In the genomic region with DNA sequence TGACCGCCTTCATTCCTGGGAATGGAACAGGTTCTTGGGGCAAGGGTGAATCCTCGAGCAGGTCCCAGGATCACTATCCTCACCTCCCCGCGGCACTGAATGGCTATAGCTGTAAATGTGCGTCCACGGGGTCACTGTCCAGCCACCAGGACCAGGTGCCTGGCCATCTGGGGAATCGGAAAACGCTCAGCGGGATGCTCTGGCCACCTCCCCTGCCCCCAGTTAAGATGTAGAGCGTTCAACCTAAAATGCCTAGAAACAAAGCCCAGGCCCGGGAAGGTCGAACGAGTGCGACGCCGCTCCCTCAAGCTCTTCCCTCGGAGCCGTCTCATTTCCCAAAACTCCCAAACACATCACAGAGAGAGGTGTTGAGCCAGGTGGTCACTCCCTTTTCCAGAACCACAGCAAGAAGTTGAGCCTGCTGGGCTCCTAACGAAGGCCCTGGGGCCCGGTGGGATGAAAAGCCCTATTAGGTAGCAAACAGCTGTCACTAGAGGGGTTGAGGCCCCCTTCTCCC, we compare ENCODE assay signal across 8 cellular contexts. TPM values are rescaled to one million over a fixed set of nuclear protein-coding genes. Genes with fewer than 3 reads are reported as not detected.
DNase-seq lines count a peak whose midpoint lies in the region; ATAC-seq and TF ChIP-seq lines count a peak whose summit lies in the region.

No MANE protein-coding gene starts in this region.

- H3K36me3 ChIP-seq in adipocyte (ENCODE audit: control insufficient read depth, insufficient read depth, low read length, severe bottlenecking) = peaks cover 9% of the 10 kb centered on the region
- peaks cover 0 to 23% (median 15%) of the 10 kb centered on the region in 6 donors for H3K36me3 ChIP-seq in spleen

- H3K9me3 ChIP-seq in adipocyte (ENCODE audit: control insufficient read depth, low read length) (no peaks in the 10 kb centered on the region), spleen (peaks cover 0 to 8% (median 6%) of the 10 kb centered on the region in 8 donors)

- peaks cover 57% of the 10 kb centered on the region for H3K4me1 Mint-ChIP-seq in HFFc6 (ENCODE audit: low read depth)

- ATAC-seq in HG03095 (IDR thresholded peaks at IDR 0.05; ENCODE audit: unreplicated experiment) = no peak

- TF ChIP-seq POLR2A in spleen (IDR thresholded peaks at IDR 0.05) = no peak

- peak overlapping the region; percentile 94 for H3K9ac ChIP-seq in adipocyte (ENCODE audit: low read length)

- peaks cover 6% of the 10 kb centered on the region for H3K27me3 Mint-ChIP-seq in HFFc6 (ENCODE audit: insufficient read depth)

- intact Hi-C loops in spleen (cut with DNase I; ENCODE audit: low total_unique reads) = no loop called here

- 5 to 15% (median 7%) methylated on average over 15 to 20 of the region's 20 CpGs for WGBS in spleen, 5 donors

- DNase-seq in HFFc6 = no peak
- no peak for DNase-seq in adipocyte (ENCODE audit: low read depth)
- peak; percentile 83 for DNase-seq in spleen
- no peak for DNase-seq in GM19240 (ENCODE audit: insufficient read length, low spot score)
- no peak for DNase-seq in NCI-H446 (lab: John Stamatoyannopoulos, UW)
- no peak for DNase-seq in stimulated activated CD4-positive, alpha-beta T cell treated with anti-CD3 and anti-CD28 coated beads, Interleukin-1b, Interleukin-23, amount 100 ng/mL, for 48 hours

- H3K4me3 Mint-ChIP-seq in HFFc6 = peak overlapping the region; percentile 97

- peak overlapping the region; percentile 94 to 98 (median 97) for H3K27ac ChIP-seq in spleen

- peak overlapping the region; percentile 90 for H3K27ac Mint-ChIP-seq in HFFc6

- H3K9me3 Mint-ChIP-seq in HFFc6 = 0 out of 2 replicates have a peak, but pooled peaks cover 4% of the 10 kb centered on the region

- H3K4me1 ChIP-seq in adipocyte (ENCODE audit: control insufficient read depth, insufficient read depth, low read length) (peaks cover 29% of the 10 kb centered on the region), spleen (peaks cover 28 to 83% (median 55%) of the 10 kb centered on the region in 6 donors)

- H3K27me3 ChIP-seq in adipocyte (replicated peaks; ENCODE audit: control insufficient read depth, insufficient read depth, low read length) (no peaks in the 10 kb centered on the region), spleen (replicated peaks in 1 of 7) (no peaks in the 10 kb centered on the region)

- H3K36me3 Mint-ChIP-seq in HFFc6 (ENCODE audit: low read depth) = peaks cover 18% of the 10 kb centered on the region

- H3K4me3 ChIP-seq in adipocyte (ENCODE audit: low read length) = peak overlapping the region; percentile 90
- H3K4me3 ChIP-seq in iPS-11a (ENCODE audit: low read depth, low read length) = peak overlapping the region; percentile 93
- H3K4me3 ChIP-seq in spleen = peak overlapping the region; percentile 89 to 100 (median 96)

- no peak for TF ChIP-seq CTCF in HFFc6 (IDR thresholded peaks at IDR 0.05)
- no peak for TF ChIP-seq CTCF in spleen (IDR thresholded peaks at IDR 0.05 in 8 of 11, conservative IDR thresholded peaks at IDR 0.05 in 3 of 11)

RNA-seq across cellular contexts. Expression of gene CAPN10, which starts 0.8 kb away (rescaled TPM):
- 10 to 100 TPM; 13.9 to 20.5 (median 15.0) TPM for total RNA-seq in HFFc6 (2021; fragmentation: NEBNext Ultra II Directional; extraction: Animal tissue kit (Norgen Biotek cat#: 25700))
- total RNA-seq in spleen = 10 to 100 TPM; 43.0 to 82.6 (median 59.4) TPM
- 10 to 100 TPM; 34.7 to 83.1 (median 66.1) TPM for polyA plus RNA-seq in spleen

RNA-seq across cellular contexts. Expression of gene RNPEPL1, which starts 17.5 kb away (rescaled TPM):
- total RNA-seq in HFFc6 (2021; fragmentation: NEBNext Ultra II Directional; extraction: Animal tissue kit (Norgen Biotek cat#: 25700)) = 10 to 100 TPM; 36.9 to 48.5 (median 43.3) TPM
- 100 to 1,000 TPM in 2 of 7 donors, 10 to 100 TPM in 5; 57.2 to 116 (median 73.0) TPM for total RNA-seq in spleen
- 100 to 1,000 TPM in 2 of 3 donors, 10 to 100 TPM in 1; 79.8 to 165 (median 107) TPM for polyA plus RNA-seq in spleen

RNA-seq across cellular contexts. Expression of gene DUSP28, which starts 25.6 kb away (rescaled TPM):
- total RNA-seq in HFFc6 (2021; fragmentation: NEBNext Ultra II Directional; extraction: Animal tissue kit (Norgen Biotek cat#: 25700)) = 1 to 10 TPM; 3.1 to 5.0 (median 4.3) TPM
- total RNA-seq in spleen = 10 to 100 TPM in 1 of 7 donors, 1 to 10 TPM in 6; 5.9 to 13.6 (median 7.1) TPM
- 1 to 10 TPM; 6.5 to 9.0 (median 7.9) TPM for polyA plus RNA-seq in spleen

RNA-seq across cellular contexts. Expression of gene ANKMY1, which starts 28.0 kb away (rescaled TPM):
- 1 to 10 TPM; 4.4 to 5.6 (median 5.2) TPM for total RNA-seq in HFFc6 (2021; fragmentation: NEBNext Ultra II Directional; extraction: Animal tissue kit (Norgen Biotek cat#: 25700))
- total RNA-seq in spleen = 10 to 100 TPM; 26.5 to 45.5 (median 30.1) TPM
- 10 to 100 TPM in 1 of 3 donors, 1 to 10 TPM in 2; 7.6 to 11.4 (median 8.1) TPM for polyA plus RNA-seq in spleen

RNA-seq across cellular contexts. Expression of gene GPR35, which starts 39.5 kb away (rescaled TPM):
- under 1 TPM in 3 of 6 experiments, not detected in 3; 0.11 to 0.28 (median 0.14) TPM for total RNA-seq in HFFc6 (2021; fragmentation: NEBNext Ultra II Directional; extraction: Animal tissue kit (Norgen Biotek cat#: 25700))
- total RNA-seq in spleen = 10 to 100 TPM; 10.3 to 25.3 (median 18.7) TPM
- polyA plus RNA-seq in spleen = 10 to 100 TPM in 2 of 3 donors, 1 to 10 TPM in 1; 7.4 to 19.1 (median 17.8) TPM
